Comparison of ENCODE assay signal across 25 cellular contexts in genomic region chr18:79754831-79755351, GRCh38. TPM values are rescaled to one million over a fixed set of nuclear protein-coding genes. Genes with fewer than 3 reads are reported as not detected.
DNase-seq lines count a peak whose midpoint lies in the region; ATAC-seq and TF ChIP-seq lines count a peak whose summit lies in the region.
"Had no signal": no experiment of that assay in that cellular context is flagged by ENCODE, and none has a peak within 500 bp of the region (broad histone marks: within the 10 kb centered on the region; RNA-seq: fewer than 3 reads in every experiment).

No MANE protein-coding gene starts in this region.

- peak overlapping the region; percentile 77 for H3K27ac Mint-ChIP-seq in stimulated activated naive B cell treated with anti-CD40 and anti-IgM and Interleukin-4, amounts not matched to agents 10 μg/mL and 1 μg/mL and 100 μg/mL, for 72 hours

- H3K4me1 ChIP-seq in RWPE2 (ENCODE audit: insufficient read depth, poor library complexity, severe bottlenecking) (no peaks in the 10 kb centered on the region), mucosa of descending colon (ENCODE audit: low read depth) (peaks cover 4% of the 10 kb centered on the region), PC-3 (ENCODE audit: insufficient read depth, low read length) (no peaks in the 10 kb centered on the region)

- no peaks in the 10 kb centered on the region for H3K79me2 ChIP-seq in PC-3 (ENCODE audit: low read length)

- intact Hi-C loops in mucosa of descending colon (cut with DNase I, micrococcal nuclease) (no loop called here), PC-3 (cut with micrococcal nuclease) (no loop called here)

- ATAC-seq in RWPE2 (ENCODE audit: low read depth) (no peak), GM18517 (IDR thresholded peaks at IDR 0.05; ENCODE audit: unreplicated experiment) (no peak), mucosa of descending colon (no peak), PC-3 (no peak)
- ATAC-seq in stimulated activated naive B cell treated with anti-CD40 and anti-IgM and Interleukin-4, amounts not matched to agents 10 μg/mL and 1 μg/mL and 100 μg/mL, for 72 hours (replicated peaks), result no peak
- ATAC-seq: HepG2 had no signal

- H3K27me3 Mint-ChIP-seq in stimulated activated naive B cell treated with anti-CD40 and anti-IgM and Interleukin-4, amounts not matched to agents 10 μg/mL and 1 μg/mL and 100 μg/mL, for 72 hours, result no peaks in the 10 kb centered on the region
- H3K27me3 Mint-ChIP-seq: CD4-positive, CD25-positive, alpha-beta regulatory T cell had no signal

- peak; percentile 58 for DNase-seq in activated effector memory CD4-positive, alpha-beta T cell treated with anti-CD3 and anti-CD28 coated beads, Interleukin-2, amount 50 U/mL, for 16 hours
- no peak for DNase-seq in activated effector memory CD4-positive, alpha-beta T cell treated with Interleukin-2 at 50 U/mL for 16 hours
- DNase-seq in RWPE2 (ENCODE audit: low spot score) (peak; percentile 37), mesenteric fat pad (ENCODE audit: low spot score) (peak; percentile 84), mucosa of descending colon (no peak), PC-3 (no peak)
- no peak for DNase-seq in stimulated activated naive B cell treated with anti-CD40 and anti-IgM and Interleukin-4, amounts not matched to agents 10 μg/mL and 1 μg/mL and 100 μg/mL, for 72 hours
- DNase-seq: 8988T; CD4-positive, CD25-positive, alpha-beta regulatory T cell; DMS153; DND-41; GM23248; H7; Karpas-422; NCI-H1092; NCI-H1417 treated with DMSO at 0.1 percent for 48 hours; NCI-H1694 treated with DMSO at 0.1 percent for 48 hours; NCI-H2081; NCI-H2227 treated with DMSO at 0.1 percent for 48 hours; NCI-H526 treated with DMSO at 0.1 percent for 48 hours; SHP77 treated with DMSO at 0.1 percent for 48 hours had no signal

- POLR2A ChIA-PET in PC-3 (lab: Charles Lee; ENCODE audit: unreplicated experiment), result no interaction called here

- no peak overlapping the region for H3K4me3 Mint-ChIP-seq in stimulated activated naive B cell treated with anti-CD40 and anti-IgM and Interleukin-4, amounts not matched to agents 10 μg/mL and 1 μg/mL and 100 μg/mL, for 72 hours
- H3K4me3 Mint-ChIP-seq: CD4-positive, CD25-positive, alpha-beta regulatory T cell had no signal

- H3F3A ChIP-seq in PC-3 (ENCODE audit: low read length, unreplicated experiment), result no peaks in the 10 kb centered on the region

- no peak overlapping the region for H3K4me2 ChIP-seq in PC-3 (ENCODE audit: low read length)

- H3K9me3 Mint-ChIP-seq in stimulated activated naive B cell treated with anti-CD40 and anti-IgM and Interleukin-4, amounts not matched to agents 10 μg/mL and 1 μg/mL and 100 μg/mL, for 72 hours, result peaks cover 9 to 15% of the 10 kb centered on the region in 2 donors

- peaks cover 60 to 72% of the 10 kb centered on the region in 2 donors for H3K36me3 Mint-ChIP-seq in stimulated activated naive B cell treated with anti-CD40 and anti-IgM and Interleukin-4, amounts not matched to agents 10 μg/mL and 1 μg/mL and 100 μg/mL, for 72 hours

- H3K4me3 ChIP-seq in RWPE2 (ENCODE audit: severe bottlenecking) (no peak overlapping the region), mucosa of descending colon (no peak overlapping the region), PC-3 (ENCODE audit: low read length) (no peak overlapping the region)
- H3K4me3 ChIP-seq: GM23248 had no signal

- H3K27me3 ChIP-seq in RWPE2 (ENCODE audit: insufficient read depth, poor library complexity, severe bottlenecking) (no peaks in the 10 kb centered on the region), PC-3 (ENCODE audit: low read length) (no peaks in the 10 kb centered on the region)

- H3K9ac ChIP-seq in PC-3 (ENCODE audit: low read length), result no peak overlapping the region
- H3K9ac ChIP-seq: GM23248 had no signal

- H3K36me3 ChIP-seq in RWPE2 (ENCODE audit: low read depth) (peaks cover 15% of the 10 kb centered on the region), mucosa of descending colon (ENCODE audit: low read depth) (peaks cover 4% of the 10 kb centered on the region), PC-3 (ENCODE audit: low read depth, low read length) (peaks cover 17% of the 10 kb centered on the region; the same call in 1 of the 2 replicates)

- H3K9me3 ChIP-seq in RWPE2 (ENCODE audit: severe bottlenecking), result no peaks in the 10 kb centered on the region
- H3K9me3 ChIP-seq in mucosa of descending colon, result no peaks in the 10 kb centered on the region
- H3K9me3 ChIP-seq in PC-3 (ENCODE audit: low read length), result no peaks in the 10 kb centered on the region

- no peak for TF ChIP-seq CTCF in RWPE2 (IDR thresholded peaks at IDR 0.05; ENCODE audit: poor library complexity, severe bottlenecking)
- TF ChIP-seq CTCF in mucosa of descending colon (IDR thresholded peaks at IDR 0.05), result no peak
- no peak for TF ChIP-seq CTCF in PC-3 (conservative IDR thresholded peaks at IDR 0.05; ENCODE audit: low read depth, low read length)

- no peak overlapping the region for H2AFZ ChIP-seq in PC-3 (ENCODE audit: low read length)
- H2AFZ ChIP-seq: GM23248 had no signal

- 0 out of 2 replicates have a peak, but pooled peaks cover 4% of the 10 kb centered on the region for H4K20me1 ChIP-seq in PC-3 (ENCODE audit: low read length)

- BruUV-seq in PC-3 (replicated peaks; lab: Mats Ljungman, UMichigan), result no TSS peak

- no peaks in the 10 kb centered on the region for H3K4me1 Mint-ChIP-seq in stimulated activated naive B cell treated with anti-CD40 and anti-IgM and Interleukin-4, amounts not matched to agents 10 μg/mL and 1 μg/mL and 100 μg/mL, for 72 hours
- H3K4me1 Mint-ChIP-seq: CD4-positive, CD25-positive, alpha-beta regulatory T cell had no signal

- H3K27ac ChIP-seq in RWPE2 (ENCODE audit: poor library complexity, severe bottlenecking) (no peak overlapping the region), PC-3 (ENCODE audit: low read length) (no peak overlapping the region)
- H3K27ac ChIP-seq: GM23248, RWPE1 had no signal

- CTCF ChIA-PET in PC-3 (lab: Charles Lee), result no interaction called here

- no peaks in the 10 kb centered on the region for H3K9me2 ChIP-seq in PC-3 (replicated peaks; ENCODE audit: low read length)

RNA-seq across cellular contexts. Expression of gene KCNG2, which starts 42.8 kb away (rescaled TPM):
- total RNA-seq in mesenteric fat pad (0.51 TPM), mucosa of descending colon (under 1 TPM in 1 of 3 donors, not detected in 2; 0.19 TPM), PC-3 (2014; rRNA removed) (not detected in 2 replicates)
- total RNA-seq: CD4-positive, CD25-positive, alpha-beta regulatory T cell; GM23248; HepG2; HT1080 had no signal

Comparison
In these comparisons a context has a peak if more than half of its experiments do, and no peak if none do; other contexts are left out.
1. DNase-seq: peak in activated effector memory CD4-positive, alpha-beta T cell treated with anti-CD3 and anti-CD28 coated beads, Interleukin-2, amount 50 U/mL, for 16 hours (single experiment), RWPE2 (single experiment) and mesenteric fat pad (single experiment); none in activated effector memory CD4-positive, alpha-beta T cell treated with Interleukin-2 at 50 U/mL for 16 hours (single experiment), stimulated activated naive B cell treated with anti-CD40 and anti-IgM and Interleukin-4, amounts not matched to agents 10 μg/mL and 1 μg/mL and 100 μg/mL, for 72 hours (single experiment), mucosa of descending colon (0 of 3) and PC-3 (single experiment).